ENCODE assay signal across 8 cellular contexts in genomic region chr6:143575440-143575839, GRCh38.
DNase-seq lines count a peak whose midpoint lies in the region; ATAC-seq and TF ChIP-seq lines count a peak whose summit lies in the region.

No MANE protein-coding gene starts in this region.

- H4K20me1 ChIP-seq in MM.1S (ENCODE audit: insufficient read depth, low read length), result no peaks in the 10 kb centered on the region

- H3K9me2 ChIP-seq in MM.1S (replicated peaks; ENCODE audit: insufficient read depth, low read length), result no peaks in the 10 kb centered on the region

- no peaks in the 10 kb centered on the region for H3K36me3 ChIP-seq in HAP-1 (replicated peaks)
- H3K36me3 ChIP-seq in MM.1S (replicated peaks; ENCODE audit: insufficient read depth, low read length), result no peaks in the 10 kb centered on the region
- no peaks in the 10 kb centered on the region for H3K36me3 ChIP-seq in RWPE2 (ENCODE audit: low read depth)

- ATAC-seq in RWPE2 (ENCODE audit: low read depth), result peak; percentile 84
- peak; percentile 91 for ATAC-seq in left ventricle myocardium superior
- peak; percentile 94 for ATAC-seq in sciatic nerve

- H3K36me3 Mint-ChIP-seq in activated T-cell treated with anti-CD3 and anti-CD28 coated beads, Interleukin-2, amount 50 U/mL, for 24 hours (ENCODE audit: low read depth), result no peaks in the 10 kb centered on the region

- intact Hi-C loops in left ventricle myocardium superior (cut with micrococcal nuclease) (loop anchor here (2.0 kb wide), 1 partner anchor 437 kb away; no protein-coding TSS in a partner anchor), sciatic nerve (cut with DNase I) (loop anchor here (5.0 kb wide), 1 partner anchor 437 kb away; no protein-coding TSS in a partner anchor)

- no peak overlapping the region for H3K27ac Mint-ChIP-seq in activated T-cell treated with anti-CD3 and anti-CD28 coated beads, Interleukin-2, amount 50 U/mL, for 24 hours

- no peak overlapping the region for H3K4me3 ChIP-seq in HAP-1
- no peak overlapping the region for H3K4me3 ChIP-seq in MM.1S (ENCODE audit: low read length)
- H3K4me3 ChIP-seq in RWPE2 (ENCODE audit: severe bottlenecking), result no peak overlapping the region

- H3K4me1 ChIP-seq in HAP-1, result no peaks in the 10 kb centered on the region
- H3K4me1 ChIP-seq in MM.1S (ENCODE audit: low read length), result no peaks in the 10 kb centered on the region
- H3K4me1 ChIP-seq in RWPE2 (ENCODE audit: insufficient read depth, poor library complexity, severe bottlenecking), result peaks cover 3% of the 10 kb centered on the region

- H3F3A ChIP-seq in MM.1S (ENCODE audit: insufficient read depth, low read length), result no peaks in the 10 kb centered on the region

- no peaks in the 10 kb centered on the region for H3K27me3 Mint-ChIP-seq in activated T-cell treated with anti-CD3 and anti-CD28 coated beads, Interleukin-2, amount 50 U/mL, for 24 hours

- DNase-seq in activated T-cell treated with anti-CD3 and anti-CD28 coated beads for 24 hours (ENCODE audit: low read depth), result peak; percentile 54
- DNase-seq in activated T-cell treated with anti-CD3 and anti-CD28 coated beads, Interleukin-2, amount 50 U/mL, for 24 hours, result no peak
- DNase-seq in HAP-1 (ENCODE audit: low spot score in 2 of 2), result peak; percentile 61 to 70
- DNase-seq in MM.1S, result peak; percentile 46
- DNase-seq in RWPE2 (ENCODE audit: low spot score), result no peak
- DNase-seq in anterior cingulate cortex (lab: John Stamatoyannopoulos, UW), result peak in 35 of 58 donors; percentile 2 to 79 (median 12)
- no peak for DNase-seq in left ventricle myocardium superior
- DNase-seq in sciatic nerve (ENCODE audit: low spot score), result no peak

- H3K79me2 ChIP-seq in MM.1S (ENCODE audit: low read length), result no peaks in the 10 kb centered on the region

- H3K9me3 ChIP-seq in HAP-1, result no peaks in the 10 kb centered on the region; the same call in 1 of the 2 replicates
- H3K9me3 ChIP-seq in MM.1S (replicated peaks; ENCODE audit: insufficient read depth, low read length), result no peaks in the 10 kb centered on the region
- no peaks in the 10 kb centered on the region for H3K9me3 ChIP-seq in RWPE2 (ENCODE audit: severe bottlenecking)

- in situ Hi-C loops in HAP-1 (cut with MboI; ENCODE audit: low sequenced_read_pairs), result loop anchor here (10.0 kb wide), 1 partner anchor 439 kb away; no protein-coding TSS in a partner anchor

- H3K9ac ChIP-seq in MM.1S (ENCODE audit: low read length), result no peak overlapping the region

- H3K4me2 ChIP-seq in MM.1S (ENCODE audit: low read depth, low read length), result no peak overlapping the region

- H3K27me3 ChIP-seq in HAP-1 (ENCODE audit: low read depth) (no peaks in the 10 kb centered on the region; the same call in 1 of the 2 replicates), MM.1S (replicated peaks; ENCODE audit: insufficient read depth, low read length) (no peaks in the 10 kb centered on the region), RWPE2 (ENCODE audit: insufficient read depth, poor library complexity, severe bottlenecking) (no peaks in the 10 kb centered on the region)

- no peak overlapping the region for H3K4me3 Mint-ChIP-seq in activated T-cell treated with anti-CD3 and anti-CD28 coated beads, Interleukin-2, amount 50 U/mL, for 24 hours

- H3K9me3 Mint-ChIP-seq in activated T-cell treated with anti-CD3 and anti-CD28 coated beads, Interleukin-2, amount 50 U/mL, for 24 hours, result no peaks in the 10 kb centered on the region

- H3K4me1 Mint-ChIP-seq in activated T-cell treated with anti-CD3 and anti-CD28 coated beads, Interleukin-2, amount 50 U/mL, for 24 hours (ENCODE audit: low read depth), result peaks cover 1% of the 10 kb centered on the region

- no peak overlapping the region for H2AFZ ChIP-seq in MM.1S (ENCODE audit: low read length)

- TF ChIP-seq CTCF in MM.1S (IDR thresholded peaks at IDR 0.05; ENCODE audit: low read length), result peak; percentile 67
- TF ChIP-seq CTCF in RWPE2 (IDR thresholded peaks at IDR 0.05; ENCODE audit: poor library complexity, severe bottlenecking), result peak; percentile 96

- H3K27ac ChIP-seq in MM.1S (ENCODE audit: low read length) (no peak overlapping the region), RWPE2 (ENCODE audit: poor library complexity, severe bottlenecking) (no peak overlapping the region)

Comparison
In these comparisons a context has a peak if more than half of its experiments do, and no peak if none do; other contexts are left out.
1. DNase-seq: peak in activated T-cell treated with anti-CD3 and anti-CD28 coated beads for 24 hours (single experiment), HAP-1 (2 of 2), MM.1S (single experiment) and anterior cingulate cortex (35 of 58); none in activated T-cell treated with anti-CD3 and anti-CD28 coated beads, Interleukin-2, amount 50 U/mL, for 24 hours (single experiment), RWPE2 (single experiment), left ventricle myocardium superior (single experiment) and sciatic nerve (single experiment).
2. Peak in every context shown above with its lines, with median percentiles within 50 percentile points of each other: ATAC-seq.